8 cellular contexts compared by ENCODE assay signal in the genomic region with DNA sequence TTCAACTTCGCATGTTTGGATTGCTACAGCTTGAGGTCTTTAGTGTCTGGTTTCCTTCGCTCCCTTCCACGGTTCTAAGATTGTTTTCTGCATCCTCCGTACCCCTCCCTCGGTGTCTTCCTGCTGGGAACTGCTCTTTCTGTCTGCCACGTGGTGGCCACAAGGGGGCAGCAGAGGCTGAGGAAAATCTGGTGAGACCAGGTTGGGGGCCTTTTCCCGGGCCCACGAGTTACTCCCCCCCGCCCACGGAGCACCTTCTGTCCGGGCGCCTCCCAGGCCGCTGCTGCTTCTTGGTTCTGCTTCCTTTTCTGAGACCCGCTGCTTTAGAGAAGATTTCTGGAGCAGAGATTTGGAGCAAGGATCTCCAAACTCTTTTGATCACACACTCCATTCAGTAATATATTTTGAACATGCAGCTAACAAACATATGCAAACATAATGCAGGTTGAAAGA. TPM values are rescaled to one million over a fixed set of nuclear protein-coding genes. Genes with fewer than 3 reads are reported as not detected.
DNase-seq lines count a peak whose midpoint lies in the region; ATAC-seq, FAIRE-seq and TF ChIP-seq lines count a peak whose summit lies in the region.

No MANE protein-coding gene starts in this region.

- H3K23ac ChIP-seq in H1 (ENCODE audit: insufficient read length) = no peak overlapping the region

- TF ChIP-seq CTCF in GM13977 (IDR thresholded peaks at IDR 0.05; ENCODE audit: extremely low read depth, insufficient read depth, missing control alignments) (peak; percentile 94), H1 (IDR thresholded peaks at IDR 0.05; ENCODE audit: control extremely low read depth in 1 of 3, insufficient read depth in 1 of 3, low read depth in 1 of 3, low read length in 3 of 3) (peak; percentile 85 to 91 (median 90))

- peaks cover 11 to 15% of the 10 kb centered on the region in 2 experiments for H3K9me3 ChIP-seq in H1 (ENCODE audit: insufficient read depth in 2 of 2, low read depth in 1 of 2, low read length in 1 of 2)

- no peak overlapping the region for H3K9ac ChIP-seq in H1 (replicated peaks in 1 of 4; ENCODE audit: extremely low read depth in 1 of 4, low read depth in 3 of 4, low read length in 3 of 4)

- ATAC-seq in HG03442 (IDR thresholded peaks at IDR 0.05; ENCODE audit: unreplicated experiment) = no peak

- no peak overlapping the region for H3K4ac ChIP-seq in H1 (replicated peaks; ENCODE audit: insufficient read length, low read depth, low read length)

- H2AFZ ChIP-seq in H1 (ENCODE audit: low read length) = peak overlapping the region; percentile 43; the same call in 1 of the 2 replicates

- no peak overlapping the region for H2BK15ac ChIP-seq in H1 (ENCODE audit: low read length)

- H3K4me2 ChIP-seq in H1 (ENCODE audit: insufficient read depth in 1 of 2, low read depth in 2 of 2, low read length in 2 of 2) = peak overlapping the region in 1 of 2 experiments; percentile 59; a peak in 2 of 4 replicates

- H2BK5ac ChIP-seq in H1 (ENCODE audit: low read depth, low read length) = no peak overlapping the region

- H3K4me3 ChIP-seq in H1 (ENCODE audit: extremely low read depth in 1 of 4, insufficient read depth in 2 of 4, low read depth in 3 of 4, low read length in 4 of 4) = peak overlapping the region in 1 of 4 experiments; percentile 37; a peak in 2 of 8 replicates

- H3K56ac ChIP-seq in H1 (replicated peaks; ENCODE audit: insufficient read length, low read depth, low read length) = no peak overlapping the region

- FAIRE-seq in H1 (lab: Jason Lieb, UNC) = no peak

- TF ChIP-seq POLR2A in H1 (IDR thresholded peaks at IDR 0.05; ENCODE audit: control extremely low read depth in 1 of 2, low read depth in 2 of 2, low read length in 2 of 2) = no peak

- no peak overlapping the region for H2AK5ac ChIP-seq in H1 (ENCODE audit: low read depth, low read length)

- H2BK12ac ChIP-seq in H1 (ENCODE audit: low read depth, low read length) = no peak overlapping the region

- no peak overlapping the region for H4K8ac ChIP-seq in H1 (ENCODE audit: extremely low read depth, insufficient read depth, low read length)

- H3K27me3 ChIP-seq in H1 (replicated peaks in 1 of 4; ENCODE audit: control insufficient read depth in 3 of 4, extremely low read depth in 1 of 4, insufficient read depth in 3 of 4, low read length in 3 of 4) = no peaks in the 10 kb centered on the region

- WGBS in H1 (ENCODE audit: extremely low coverage in 1 of 2, insufficient coverage in 1 of 2, insufficient read length in 1 of 2, insufficient replicate concordance in 2 of 2, low coverage in 1 of 2, low lambda C conversion rate in 2 of 2, missing lambda C conversion rate in 1 of 2), 2 experiments = 12% methylated on average over 14 of the region's 14 CpGs; no CpG with 5 or more reads in 1 of the 2 experiments

- H4K5ac ChIP-seq in H1 (ENCODE audit: insufficient read length, low read depth, low read length) = no peak overlapping the region

- H3K23me2 ChIP-seq in H1 (ENCODE audit: low read depth, low read length) = no peaks in the 10 kb centered on the region

- CTCF ChIA-PET in H1 (lab: Charles Lee; ENCODE audit: partially characterized antibody) = interaction anchor here (0.8 to 8.5 kb wide), 26 partner anchors 10 to 612 kb away, joined by 3 to 51 read pairs (median 4); no protein-coding TSS in a partner anchor

- POLR2A ChIA-PET in H1 (lab: Charles Lee; ENCODE audit: partially characterized antibody) = interaction anchor here (0.6 kb wide), 1 partner anchor 10 kb away, joined by 4 read pairs; no protein-coding TSS in a partner anchor

- H3K14ac ChIP-seq in H1 (ENCODE audit: insufficient read length) = no peak overlapping the region

- TF ChIP-seq RAD21 in H1 (IDR thresholded peaks at IDR 0.05 in 1 of 2, conservative IDR thresholded peaks at IDR 0.05 in 1 of 2; ENCODE audit: low read depth in 2 of 2, low read length in 2 of 2) = peak; percentile 87 to 90

- in situ Hi-C loops in ACHN (cut with HindIII; ENCODE audit: low pct_ligation_motif_present, low pct_unique_long_range_greater_than_20kb, low sequenced_read_pairs) (no loop called here), GM13977 (cut with MboI; ENCODE audit: low pct_unique_long_range_greater_than_20kb, low sequenced_read_pairs, unreplicated experiment) (loop anchor here (10.0 kb wide), 1 partner anchor 170 kb away; no protein-coding TSS in a partner anchor)

- H3K79me1 ChIP-seq in H1 (ENCODE audit: low read depth, low read length) = no peaks in the 10 kb centered on the region

- no peaks in the 10 kb centered on the region for H3K36me3 ChIP-seq in H1 (ENCODE audit: control insufficient read depth in 2 of 4, insufficient read depth in 4 of 4, low read length in 3 of 4)

- no peak overlapping the region for H3K18ac ChIP-seq in H1 (ENCODE audit: extremely low read depth, low read length)

- no peaks in the 10 kb centered on the region for H4K20me1 ChIP-seq in H1 (replicated peaks in 1 of 2; ENCODE audit: control insufficient read depth in 1 of 2, insufficient read depth in 2 of 2, low read length in 2 of 2)

- no peak overlapping the region for H4K91ac ChIP-seq in H1 (replicated peaks; ENCODE audit: insufficient read length, low read length)

- no peak for TF ChIP-seq EP300 in H1 (IDR thresholded peaks at IDR 0.05; ENCODE audit: borderline replicate concordance in 1 of 2, low read depth in 2 of 2, low read length in 2 of 2)

- H3K79me2 ChIP-seq in H1 (ENCODE audit: control insufficient read depth in 1 of 2, insufficient read depth in 2 of 2, low read length in 2 of 2) = no peaks in the 10 kb centered on the region

- peak; percentile 62 for DNase-seq in ACHN
- DNase-seq in GM13977 (ENCODE audit: low spot score) = peak; percentile 78
- peak; percentile 29 for DNase-seq in NCI-H748 treated with DMSO at 0.1 percent for 48 hours (lab: John Stamatoyannopoulos, UW)
- DNase-seq in activated CD8-positive, alpha-beta memory T cell treated with anti-CD3 and anti-CD28 coated beads for 24 hours = peak; percentile 89
- peak; percentile 17 to 93 for DNase-seq in H1 (ENCODE audit: low read depth in 1 of 2, low spot score in 2 of 2)
- peak; percentile 79 for DNase-seq in mucosa of gallbladder (ENCODE audit: low spot score)
- peak; percentile 29 to 42 for DNase-seq in stimulated activated CD8-positive, alpha-beta memory T cell treated with anti-CD3 and anti-CD28 coated beads, Interleukin-15, amount 100 ng/mL, for 48 hours (ENCODE audit: low read depth in 2 of 2)

- H2BK20ac ChIP-seq in H1 (ENCODE audit: low read length) = no peak overlapping the region

- no peaks in the 10 kb centered on the region for H3K4me1 ChIP-seq in H1 (replicated peaks in 1 of 4; ENCODE audit: control insufficient read depth in 3 of 4, insufficient read depth in 4 of 4, low read length in 3 of 4)

- no peak overlapping the region for H2BK120ac ChIP-seq in H1 (replicated peaks; ENCODE audit: low read depth, low read length)

- no peak overlapping the region for H3K27ac ChIP-seq in H1 (ENCODE audit: low read depth, low read length)

TF ChIP-seq in H1, 55 proteins besides CTCF, POLR2A, EP300 and RAD21 (continues in another document):
- peak; percentile 68; the same call in 1 of the 2 replicates for TF ChIP-seq CREB1 (IDR thresholded peaks at IDR 0.05)
- no peak for TF ChIP-seq USF2 (IDR thresholded peaks at IDR 0.05; ENCODE audit: low read length)
- no peak for TF ChIP-seq RNF2 (IDR thresholded peaks at IDR 0.05; ENCODE audit: borderline replicate concordance, low read depth, low read length, missing control alignments, poor library complexity, severe bottlenecking)
- TF ChIP-seq RXRA (IDR thresholded peaks at IDR 0.05; ENCODE audit: insufficient read depth, low read depth, low read length) = no peak
- no peak for TF ChIP-seq MAFK (IDR thresholded peaks at IDR 0.05; ENCODE audit: low read depth, low read length)
- TF ChIP-seq GABPA (IDR thresholded peaks at IDR 0.05; ENCODE audit: borderline replicate concordance, insufficient read depth, low read length) = no peak

RNA-seq across cellular contexts. Expression of gene NOTCH4, which starts 21.1 kb away (rescaled TPM):
- total RNA-seq in H1 (2021; fragmentation: NEBNext Ultra II Directional; extraction: Animal tissue kit (Norgen Biotek cat#: 25700)) = 2.8 and 3.3 TPM in 2 replicates
- 1.9 TPM in 2 replicates for polyA plus RNA-seq in H1 (2011; rRNA removed)
- 2.6 TPM for polyA plus RNA-seq in H1 (2011; cell fraction: cytosol; rRNA removed)
- polyA plus RNA-seq in H1 (2011; cell fraction: nucleus; rRNA removed) = 2.8 TPM
- polyA plus RNA-seq in H1 (2012, experiment 1 of 2) = 1.9 to 2.4 TPM (median 2.1 TPM) in 4 replicates
- 2.3 TPM for polyA plus RNA-seq in H1 (2012, experiment 2 of 2)
- polyA plus RNA-seq in H1 (2013, experiment 1 of 2) = 2.2 TPM
- polyA plus RNA-seq in H1 (2013, experiment 2 of 2) = 1.7 TPM
- 1.1 and 1.7 TPM in 2 replicates for polyA minus RNA-seq in H1 (2011; rRNA and poly(A)+ RNA removed)
- 2.1 TPM for polyA minus RNA-seq in H1 (2011; cell fraction: cytosol; rRNA and poly(A)+ RNA removed)
- 5.0 TPM for polyA minus RNA-seq in H1 (2011; cell fraction: nucleus; rRNA and poly(A)+ RNA removed)
- 14.9 TPM for total RNA-seq in mucosa of gallbladder

RNA-seq across cellular contexts. Expression of gene GPSM3, which starts 52.5 kb away (rescaled TPM):
- 6.0 and 6.6 TPM in 2 replicates for total RNA-seq in H1 (2021; fragmentation: NEBNext Ultra II Directional; extraction: Animal tissue kit (Norgen Biotek cat#: 25700))
- 9.8 and 10.6 TPM in 2 replicates for polyA plus RNA-seq in H1 (2011; rRNA removed)
- polyA plus RNA-seq in H1 (2011; cell fraction: cytosol; rRNA removed) = 6.9 TPM
- polyA plus RNA-seq in H1 (2011; cell fraction: nucleus; rRNA removed) = 10.3 TPM
- 6.3 to 10.7 TPM (median 8.7 TPM) in 4 replicates for polyA plus RNA-seq in H1 (2012, experiment 1 of 2)
- polyA plus RNA-seq in H1 (2012, experiment 2 of 2) = 10.1 TPM
- 6.8 TPM for polyA plus RNA-seq in H1 (2013, experiment 1 of 2)
- 5.9 TPM for polyA plus RNA-seq in H1 (2013, experiment 2 of 2)
- 2.2 and 2.8 TPM in 2 replicates for polyA minus RNA-seq in H1 (2011; rRNA and poly(A)+ RNA removed)
- polyA minus RNA-seq in H1 (2011; cell fraction: cytosol; rRNA and poly(A)+ RNA removed) = 3.4 TPM
- polyA minus RNA-seq in H1 (2011; cell fraction: nucleus; rRNA and poly(A)+ RNA removed) = 2.4 TPM
- total RNA-seq in mucosa of gallbladder = 19.6 TPM

RNA-seq across cellular contexts. Expression of gene PBX2, which starts 55.0 kb away (rescaled TPM):
- total RNA-seq in H1 (2021; fragmentation: NEBNext Ultra II Directional; extraction: Animal tissue kit (Norgen Biotek cat#: 25700)) = 130 and 133 TPM in 2 replicates
- polyA plus RNA-seq in H1 (2011; rRNA removed) = 102 and 109 TPM in 2 replicates
- polyA plus RNA-seq in H1 (2011; cell fraction: cytosol; rRNA removed) = 124 TPM
- polyA plus RNA-seq in H1 (2011; cell fraction: nucleus; rRNA removed) = 287 TPM
- 114 to 152 TPM (median 137 TPM) in 4 replicates for polyA plus RNA-seq in H1 (2012, experiment 1 of 2)
- polyA plus RNA-seq in H1 (2012, experiment 2 of 2) = 73.3 TPM
- polyA plus RNA-seq in H1 (2013, experiment 1 of 2) = 77.2 TPM
- 72.5 TPM for polyA plus RNA-seq in H1 (2013, experiment 2 of 2)
- 105 and 121 TPM in 2 replicates for polyA minus RNA-seq in H1 (2011; rRNA and poly(A)+ RNA removed)
- polyA minus RNA-seq in H1 (2011; cell fraction: cytosol; rRNA and poly(A)+ RNA removed) = 63.4 TPM
- polyA minus RNA-seq in H1 (2011; cell fraction: nucleus; rRNA and poly(A)+ RNA removed) = 68.9 TPM
- total RNA-seq in mucosa of gallbladder = 95.0 TPM

Comparison
In these comparisons a context has a peak if more than half of its experiments do, and no peak if none do; other contexts are left out.
1. DNase-seq: peak in every context shown above with its lines; median percentile 89 in activated CD8-positive, alpha-beta memory T cell treated with anti-CD3 and anti-CD28 coated beads for 24 hours; 79 in mucosa of gallbladder; 78 in GM13977; 62 in ACHN; 55 in H1; 36 in stimulated activated CD8-positive, alpha-beta memory T cell treated with anti-CD3 and anti-CD28 coated beads, Interleukin-15, amount 100 ng/mL, for 48 hours; 29 in NCI-H748 treated with DMSO at 0.1 percent for 48 hours.